8 cellular contexts compared by ENCODE assay signal in the genomic region with DNA sequence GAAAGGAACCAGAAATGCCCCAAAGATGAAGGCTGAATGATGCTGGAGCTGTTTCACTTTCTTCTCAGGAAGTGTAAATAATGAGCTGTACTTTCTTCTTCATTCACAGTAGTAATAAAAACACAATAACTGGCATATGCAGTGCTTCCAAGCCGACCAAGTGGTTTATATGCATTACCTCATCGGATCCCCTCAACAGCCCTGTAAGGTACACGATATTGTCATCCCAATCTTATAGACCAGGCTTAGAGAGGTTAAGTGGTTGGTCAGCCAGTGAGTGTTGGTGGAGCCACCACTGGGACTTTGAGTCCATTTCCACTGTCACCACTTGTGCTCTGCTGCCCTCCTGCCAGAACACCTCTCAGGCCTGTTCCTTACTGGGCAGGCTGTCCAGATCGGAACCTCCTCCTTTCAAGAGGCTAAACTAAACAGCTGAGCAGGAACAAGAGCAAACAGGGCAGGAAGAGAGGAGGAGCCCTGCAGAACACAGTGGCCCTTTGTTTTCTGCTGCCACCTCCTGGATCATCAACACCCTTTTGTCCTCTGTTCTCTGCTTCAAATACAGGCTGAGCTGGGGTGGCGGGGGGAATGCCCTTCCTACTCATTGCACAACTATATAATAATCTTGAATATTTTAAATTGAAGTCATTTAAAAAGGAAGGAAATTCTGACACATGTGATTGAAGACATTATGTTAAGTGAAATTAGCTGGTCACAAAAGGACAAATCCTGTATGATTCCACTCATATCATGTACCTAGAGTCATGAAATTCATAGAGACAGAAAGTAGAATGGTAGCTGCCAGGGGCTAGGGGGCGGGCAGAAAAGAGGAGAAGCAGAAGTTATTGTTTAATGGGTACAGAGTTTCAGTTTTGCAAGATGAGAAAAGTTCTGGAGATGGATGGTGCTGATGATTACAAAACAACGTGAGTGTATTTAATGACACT.
DNase-seq lines count a peak whose midpoint lies in the region; ATAC-seq, FAIRE-seq and TF ChIP-seq lines count a peak whose summit lies in the region.

No MANE protein-coding gene starts in this region.

- H3K4me1 ChIP-seq in ovary (ENCODE audit: insufficient read depth), result peaks cover 2% of the 10 kb centered on the region

- H3K36me3 ChIP-seq in ovary, result no peaks in the 10 kb centered on the region

- 53 to 61% (median 60%) methylated on average over 7 of the region's 7 CpGs for WGBS in ovary, 3 donors

- no peaks in the 10 kb centered on the region for H3K27me3 ChIP-seq in ovary

- intact Hi-C loops in ovary (cut with DNase I), result no loop called here

- TF ChIP-seq POLR2A in GM12891 (IDR thresholded peaks at IDR 0.05; ENCODE audit: low read depth, low read length), result no peak
- no peak for TF ChIP-seq POLR2A in ovary (IDR thresholded peaks at IDR 0.05)

- no peak for TF ChIP-seq EP300 in ovary (IDR thresholded peaks at IDR 0.05)

- peak; percentile 38 for TF ChIP-seq CTCF in AG09309 (IDR thresholded peaks at IDR 0.05; ENCODE audit: control insufficient read depth, insufficient read depth, low read depth, low read length, missing control alignments)
- TF ChIP-seq CTCF in fibroblast of villous mesenchyme (IDR thresholded peaks at IDR 0.05; ENCODE audit: insufficient read depth, low read depth, low read length), result peak; percentile 12
- no peak for TF ChIP-seq CTCF in ovary (IDR thresholded peaks at IDR 0.05)

- H3K4me3 ChIP-seq in AG09309 (ENCODE audit: control insufficient read depth, low read depth, low read length) (no peak overlapping the region), fibroblast of villous mesenchyme (ENCODE audit: low read depth, low read length) (no peak overlapping the region), ovary (no peak overlapping the region)

- peak; percentile 62 for FAIRE-seq in GM12891 (lab: Jason Lieb, UNC)

- H3K9me3 ChIP-seq in ovary, result no peaks in the 10 kb centered on the region

- DNase-seq in AG09309 (ENCODE audit: low read depth), result no peak
- DNase-seq in GM12891 (ENCODE audit: insufficient read length, low spot score), result no peak
- peak; percentile 82 for DNase-seq in NCI-H69 (lab: John Stamatoyannopoulos, UW)
- DNase-seq in activated T-cell treated with anti-CD3 and anti-CD28 coated beads, Interleukin-2, amount 50 U/mL, for 48 hours, result peak; percentile 39 to 43
- peak; percentile 14 for DNase-seq in fibroblast of villous mesenchyme (ENCODE audit: low read depth)
- DNase-seq in ovary, result peak in 3 of 5 donors; percentile 27 to 36 (median 30)
- DNase-seq in HPDE6-E6E7 (ENCODE audit: extremely low spot score), result no peak

- H3K27ac ChIP-seq in ovary, result no peak overlapping the region

- ATAC-seq in HG03175 (IDR thresholded peaks at IDR 0.05; ENCODE audit: unreplicated experiment), result peak; percentile 62

TF ChIP-seq in GM12891, 5 proteins besides CTCF, POLR2A, EP300 and RAD21:
- TF ChIP-seq SPI1 (IDR thresholded peaks at IDR 0.05; ENCODE audit: low read depth, low read length) (no peak), POLR2AphosphoS5 (IDR thresholded peaks at IDR 0.05; ENCODE audit: low read depth, low read length) (no peak), TAF1 (IDR thresholded peaks at IDR 0.05; ENCODE audit: low read depth, low read length) (no peak), PAX5 (IDR thresholded peaks at IDR 0.05; ENCODE audit: insufficient read depth, low read length, severe bottlenecking) (no peak), POU2F2 (IDR thresholded peaks at IDR 0.05; ENCODE audit: low read depth, low read length) (no peak)

Comparison
In these comparisons a context has a peak if more than half of its experiments do, and no peak if none do; other contexts are left out.
1. DNase-seq: peak in NCI-H69 (single experiment), activated T-cell treated with anti-CD3 and anti-CD28 coated beads, Interleukin-2, amount 50 U/mL, for 48 hours (2 of 2), fibroblast of villous mesenchyme (single experiment) and ovary (3 of 5); none in AG09309 (single experiment), GM12891 (single experiment) and HPDE6-E6E7 (single experiment).
2. CTCF ChIP-seq: peak in AG09309 (single experiment) and fibroblast of villous mesenchyme (single experiment); none in ovary (0 of 3).